Comparison of ENCODE assay signal across 1 cellular context in genomic region chr15:73369073-73369694, GRCh38.
TF ChIP-seq lines count a peak whose summit lies in the region.

No MANE protein-coding gene starts in this region.

TF ChIP-seq in IMR-90, 13 proteins besides CTCF, POLR2A, EP300 and RAD21 (continued from another document):
- TF ChIP-seq ELK1 (IDR thresholded peaks at IDR 0.05; ENCODE audit: borderline replicate concordance, low read depth, low read length) (no peak), NFE2L2 (IDR thresholded peaks at IDR 0.05; ENCODE audit: low read depth, low read length) (no peak), SMC3 (IDR thresholded peaks at IDR 0.05; ENCODE audit: low read depth, low read length) (no peak), MAFK (IDR thresholded peaks at IDR 0.05; ENCODE audit: low read depth, low read length) (no peak)
